ENCODE assay signal across 26 cellular contexts in genomic region chr20:50901301-50901700, GRCh38. TPM values are rescaled to one million over a fixed set of nuclear protein-coding genes. Genes with fewer than 3 reads are reported as not detected.
DNase-seq lines count a peak whose midpoint lies in the region; ATAC-seq, FAIRE-seq and TF ChIP-seq lines count a peak whose summit lies in the region.
"Had no signal": no experiment of that assay in that cellular context is flagged by ENCODE, and none has a peak within 500 bp of the region (broad histone marks: within the 10 kb centered on the region; RNA-seq: fewer than 3 reads in every experiment).

No MANE protein-coding gene starts in this region.

- RAD21 ChIA-PET in HCT116 (lab: Charles Lee; ENCODE audit: low non-redundant PET in 1 of 2, low total read pairs in 2 of 2, uncharacterized antibody in 2 of 2, unreplicated experiment in 2 of 2) = interaction anchor here in 1 of 2 experiments (0.7 kb wide), 1 partner anchor 28 kb away, joined by 3 read pairs; no protein-coding TSS in a partner anchor

- peaks cover 0 to 2% (median 0%) of the 10 kb centered on the region in 3 donors for H3K27me3 Mint-ChIP-seq in immature natural killer cell (ENCODE audit: low read depth in 3 of 3)
- H3K27me3 Mint-ChIP-seq: CD4-positive, CD25-positive, alpha-beta regulatory T cell had no signal

- no peaks in the 10 kb centered on the region for H3K9me2 ChIP-seq in HCT116 (ENCODE audit: insufficient read depth)

- H3K36me3 ChIP-seq in HepG2 (replicated peaks in 1 of 2; ENCODE audit: control insufficient read depth in 1 of 2, insufficient read depth in 2 of 2, low read length in 2 of 2) = peaks cover 19 to 70% of the 10 kb centered on the region in 2 experiments
- H3K36me3 ChIP-seq in right lobe of liver = peaks cover 0 to 32% (median 7%) of the 10 kb centered on the region in 4 donors
- peaks cover 30 to 52% of the 10 kb centered on the region in 2 experiments for H3K36me3 ChIP-seq in HCT116 (ENCODE audit: control insufficient read depth in 1 of 2, insufficient read depth in 2 of 2, low read length in 2 of 2)
- H3K36me3 ChIP-seq in esophagus muscularis mucosa = peaks cover 8 to 71% (median 40%) of the 10 kb centered on the region in 4 donors

- intact Hi-C loops in HepG2 (cut with micrococcal nuclease; ENCODE audit: unreplicated experiment) (no loop called here), right lobe of liver (cut with DNase I) (no loop called here), HCT116 (cut with micrococcal nuclease) (no loop called here), esophagus muscularis mucosa (cut with DNase I) (no loop called here)

- 98% methylated on average over 1 of the region's 1 CpG for WGBS in HepG2 (ENCODE audit: low lambda C conversion rate)
- WGBS in right lobe of liver (ENCODE audit: insufficient coverage, low coverage, low lambda C conversion rate, missing lambda C conversion rate) = 100% methylated on average over 1 of the region's 1 CpG
- WGBS in esophagus muscularis mucosa = 100% methylated on average over 1 of the region's 1 CpG

- TF ChIP-seq EP300 in HepG2 (IDR thresholded peaks at IDR 0.05; ENCODE audit: low read depth in 2 of 2, low read length in 2 of 2) (no peak), HepG2 (CRISPR knock-in tag; IDR thresholded peaks at IDR 0.05; ENCODE audit: borderline replicate concordance) (no peak), esophagus muscularis mucosa (IDR thresholded peaks at IDR 0.05) (no peak)

- POLR2A ChIA-PET in HepG2 (lab: Yijun Ruan, JAX) = interaction anchor here (0.7 kb wide), 1 partner anchor 28 kb away, joined by 5 read pairs; no protein-coding TSS in a partner anchor
- POLR2A ChIA-PET in HCT116 (lab: Charles Lee) = no interaction called here

- ATAC-seq in HepG2 (no peak), right lobe of liver (no peak), HCT116 (no peak)

- H3K4me3 ChIP-seq in HepG2 (replicated peaks in 1 of 3; ENCODE audit: insufficient read depth in 1 of 3, low read depth in 2 of 3, low read length in 3 of 3) = no peak overlapping the region
- no peak overlapping the region for H3K4me3 ChIP-seq in right lobe of liver
- H3K4me3 ChIP-seq in HCT116 (replicated peaks in 1 of 2; ENCODE audit: low read depth in 1 of 2, low read length in 2 of 2) = no peak overlapping the region
- no peak overlapping the region for H3K4me3 ChIP-seq in esophagus muscularis mucosa
- H3K4me3 ChIP-seq: BLaER1, GM23248 had no signal

- H4K20me1 ChIP-seq in HepG2 (ENCODE audit: insufficient read depth, low read length) (peaks cover 20% of the 10 kb centered on the region), HCT116 (ENCODE audit: insufficient read depth) (peaks cover 44% of the 10 kb centered on the region; the same call in 1 of the 2 replicates)

- TF ChIP-seq CTCF in HepG2 (CRISPR knock-in tag; IDR thresholded peaks at IDR 0.05) (no peak), right lobe of liver (IDR thresholded peaks at IDR 0.05) (no peak), HCT116 (IDR thresholded peaks at IDR 0.05 in 2 of 3, conservative IDR thresholded peaks at IDR 0.05 in 1 of 3; ENCODE audit: borderline replicate concordance in 1 of 3, insufficient read depth in 1 of 3, low read depth in 2 of 3, low read length in 2 of 3) (no peak), esophagus muscularis mucosa (IDR thresholded peaks at IDR 0.05) (no peak)

- BruUV-seq in HepG2 (replicated peaks; lab: Mats Ljungman, UMichigan) (no TSS peak), HCT116 (replicated peaks; lab: Mats Ljungman, UMichigan) (TSS peak; percentile 3)

- H3K27me3 ChIP-seq in HepG2 (ENCODE audit: control insufficient read depth in 1 of 2, insufficient read depth in 2 of 2, low read length in 2 of 2) (no peaks in the 10 kb centered on the region), right lobe of liver (no peaks in the 10 kb centered on the region), HCT116 (ENCODE audit: insufficient read depth, low read length) (no peaks in the 10 kb centered on the region), esophagus muscularis mucosa (no peaks in the 10 kb centered on the region)
- H3K27me3 ChIP-seq: BLaER1 had no signal

- peaks cover 36% of the 10 kb centered on the region for H3K79me2 ChIP-seq in HepG2 (ENCODE audit: insufficient read depth, low read length)
- peaks cover 99% of the 10 kb centered on the region for H3K79me2 ChIP-seq in HCT116 (ENCODE audit: insufficient read depth, low read length)

- peaks cover 0 to 16% (median 7%) of the 10 kb centered on the region in 3 donors for H3K36me3 Mint-ChIP-seq in immature natural killer cell

- no peak overlapping the region for H3K4me3 Mint-ChIP-seq in immature natural killer cell
- H3K4me3 Mint-ChIP-seq: HFFc6 had no signal

- H3K9me3 Mint-ChIP-seq in immature natural killer cell = no peaks in the 10 kb centered on the region
- H3K9me3 Mint-ChIP-seq: CD4-positive, CD25-positive, alpha-beta regulatory T cell; HFFc6 had no signal

- no peak for TF ChIP-seq RAD21 in HepG2 (CRISPR knock-in tag; IDR thresholded peaks at IDR 0.05)
- TF ChIP-seq RAD21 in HCT116 (IDR thresholded peaks at IDR 0.05; ENCODE audit: low read depth) = no peak

- peaks cover 7% of the 10 kb centered on the region for H3K4me1 ChIP-seq in HepG2 (ENCODE audit: insufficient read depth, low read length)
- peaks cover 0 to 4% (median 0%) of the 10 kb centered on the region in 4 donors for H3K4me1 ChIP-seq in right lobe of liver
- H3K4me1 ChIP-seq in HCT116 (ENCODE audit: control insufficient read depth in 1 of 2, insufficient read depth in 2 of 2, low read length in 2 of 2) = no peaks in the 10 kb centered on the region
- peaks cover 17 to 36% (median 26%) of the 10 kb centered on the region in 4 donors for H3K4me1 ChIP-seq in esophagus muscularis mucosa
- H3K4me1 ChIP-seq: BLaER1 had no signal

- H3K9ac ChIP-seq in HepG2 (ENCODE audit: insufficient read depth, low read depth, low read length) (no peak overlapping the region), HCT116 (ENCODE audit: low read length) (no peak overlapping the region)
- H3K9ac ChIP-seq: BLaER1, GM23248 had no signal

- in situ Hi-C loops in HepG2 (cut with HindIII; ENCODE audit: extremely low pct_ligation_motif_present, low pct_unique_long_range_greater_than_20kb) = no loop called here

- H3K4me1 Mint-ChIP-seq in immature natural killer cell = peaks cover 42 to 59% of the 10 kb centered on the region in 2 donors

- FAIRE-seq in HepG2 (lab: Jason Lieb, UNC) = no peak
- FAIRE-seq: A204.1, G401.6, RCC 7860 had no signal

- H3K27ac ChIP-seq in HepG2 (ENCODE audit: extremely low read length, insufficient read depth, low read length) (no peak overlapping the region), right lobe of liver (no peak overlapping the region), HCT116 (ENCODE audit: low read depth, low read length) (no peak overlapping the region), esophagus muscularis mucosa (replicated peaks in 1 of 4) (no peak overlapping the region)
- H3K27ac ChIP-seq: BLaER1, GM23248 had no signal

- H3K9me3 ChIP-seq in HepG2 (ENCODE audit: low read length) = no peaks in the 10 kb centered on the region
- H3K9me3 ChIP-seq in right lobe of liver = no peaks in the 10 kb centered on the region
- H3K9me3 ChIP-seq in HCT116 (ENCODE audit: control insufficient read depth in 1 of 2, insufficient read depth in 1 of 2, low read depth in 1 of 2, low read length in 2 of 2) = no peaks in the 10 kb centered on the region
- no peaks in the 10 kb centered on the region for H3K9me3 ChIP-seq in esophagus muscularis mucosa
- H3K9me3 ChIP-seq: BLaER1, Caco-2 had no signal

- H2AFZ ChIP-seq in HepG2 (ENCODE audit: low read length) = no peak overlapping the region
- no peak overlapping the region for H2AFZ ChIP-seq in HCT116 (ENCODE audit: low read depth, low read length, poor library complexity, severe bottlenecking)
- H2AFZ ChIP-seq: GM23248 had no signal

- H3K4me2 ChIP-seq in HepG2 (ENCODE audit: low read depth, low read length) (no peak overlapping the region), HCT116 (ENCODE audit: low read length) (no peak overlapping the region)
- H3K4me2 ChIP-seq: BLaER1 had no signal

- no peak for TF ChIP-seq POLR2A in HepG2 (IDR thresholded peaks at IDR 0.05; ENCODE audit: insufficient read depth in 1 of 2, low read depth in 2 of 2, low read length in 2 of 2)
- no peak for TF ChIP-seq POLR2A in right lobe of liver (IDR thresholded peaks at IDR 0.05)
- no peak for TF ChIP-seq POLR2A in HCT116 (IDR thresholded peaks at IDR 0.05; ENCODE audit: borderline replicate concordance, extremely low read depth, insufficient read depth, insufficient read length)
- no peak for TF ChIP-seq POLR2A in esophagus muscularis mucosa (IDR thresholded peaks at IDR 0.05; ENCODE audit: low read depth)

- peak overlapping the region in 4 of 6 donors; percentile 9 to 68 (median 47) for H3K27ac Mint-ChIP-seq in immature natural killer cell
- H3K27ac Mint-ChIP-seq: HFFc6 had no signal

- DNase-seq in HepG2 (ENCODE audit: low spot score) (no peak), right lobe of liver (no peak), HCT116 (ENCODE audit: low read depth, low spot score) (no peak), immature natural killer cell (no peak), globus pallidus (ENCODE audit: low spot score) (no peak), esophagus muscularis mucosa (ENCODE audit: extremely low spot score) (no peak), T-helper 1 cell (no peak)
- DNase-seq: Caco-2; CD4-positive, CD25-positive, alpha-beta regulatory T cell; GM23248; H7; HFFc6; KBM-7; MV-4-11; NCI-H1105; NCI-H1436 treated with DMSO at 0.1 percent for 48 hours; NCI-H1930; NCI-H2107; NCI-H446; NCI-H524 treated with DMSO at 0.1 percent for 48 hours; NCI-H774; SIG-M5 had no signal

- CTCF ChIA-PET in HepG2 (lab: Yijun Ruan, JAX; ENCODE audit: low intra/inter-chr PET ratio, low total read pairs) = no interaction called here
- CTCF ChIA-PET in HCT116 (lab: Charles Lee) = no interaction called here

RNA-seq across cellular contexts. Expression of gene ADNP, which starts 29.9 kb away (rescaled TPM):
- total RNA-seq in HepG2 (2016; rRNA removed; fragmentation: Illumina TruSeq; extraction: Trizol) (21.5 and 60.7 TPM in 2 replicates), right lobe of liver (10 to 100 TPM; 19.8 to 25.9 (median 23.1) TPM), HCT116 (2021; ENCODE audit: unreplicated experiment) (85.9 TPM), esophagus muscularis mucosa (10 to 100 TPM; 39.1 to 59.8 (median 48.2) TPM)
- 3.6 and 4.4 TPM in 2 replicates for total RNA-seq in HepG2 (2016; cell fraction: cytosol; rRNA removed; fragmentation: Illumina TruSeq; extraction: Trizol; ENCODE audit: low read depth)
- total RNA-seq in HepG2 (2016; cell fraction: insoluble cytoplasmic fraction; rRNA removed; fragmentation: Illumina TruSeq; extraction: Trizol) = 17.8 and 59.9 TPM in 2 replicates
- total RNA-seq in HepG2 (2016; cell fraction: membrane; rRNA removed; fragmentation: Illumina TruSeq; extraction: Trizol) = 20.1 and 20.5 TPM in 2 replicates
- total RNA-seq in HepG2 (2016; cell fraction: nucleus; rRNA removed; fragmentation: Illumina TruSeq; extraction: Trizol) = 51.3 and 55.1 TPM in 2 replicates
- polyA plus RNA-seq in HepG2 (2011; rRNA removed) (21.0 and 22.3 TPM in 2 replicates), immature natural killer cell (1 to 10 TPM; 3.0 to 8.4 (median 3.8) TPM)
- polyA plus RNA-seq in HepG2 (2011; cell fraction: cytosol; rRNA removed) = 11.3 and 19.3 TPM in 2 replicates
- 30.4 and 32.5 TPM in 2 replicates for polyA plus RNA-seq in HepG2 (2011; cell fraction: nucleus; rRNA removed)
- polyA plus RNA-seq in HepG2 (2012) = 45.9 and 50.4 TPM in 2 replicates
- polyA plus RNA-seq in HepG2 (2016; cell fraction: cytosol; fragmentation: Illumina TruSeq; extraction: Trizol; ENCODE audit: low read depth) = 2.9 and 3.3 TPM in 2 replicates
- 57.9 and 63.1 TPM in 2 replicates for polyA plus RNA-seq in HepG2 (2016; cell fraction: insoluble cytoplasmic fraction; fragmentation: Illumina TruSeq; extraction: Trizol; ENCODE audit: low read depth)
- 8.8 and 9.4 TPM in 2 replicates for polyA plus RNA-seq in HepG2 (2016; cell fraction: membrane; fragmentation: Illumina TruSeq; extraction: Trizol; ENCODE audit: low read depth)
- polyA plus RNA-seq in HepG2 (2016; cell fraction: nucleus; fragmentation: Illumina TruSeq; extraction: Trizol; ENCODE audit: insufficient read depth, low read depth) = 78.5 and 79.2 TPM in 2 replicates
- 22.3 and 32.8 TPM in 2 replicates for polyA minus RNA-seq in HepG2 (2011; rRNA and poly(A)+ RNA removed; ENCODE audit: low replicate concordance)
- 29.7 and 42.9 TPM in 2 replicates for polyA minus RNA-seq in HepG2 (2011; cell fraction: cytosol; rRNA and poly(A)+ RNA removed)
- 74.0 and 91.4 TPM in 2 replicates for polyA minus RNA-seq in HepG2 (2011; cell fraction: nucleus; rRNA and poly(A)+ RNA removed)
- 34.3 and 46.9 TPM in 2 replicates for polyA plus RNA-seq in HCT116 (2012)

RNA-seq across cellular contexts. Expression of gene DPM1, which starts 57.0 kb away (rescaled TPM):
- total RNA-seq in HepG2 (2016; rRNA removed; fragmentation: Illumina TruSeq; extraction: Trizol) (161 and 187 TPM in 2 replicates), right lobe of liver (10 to 100 TPM; 16.6 to 40.4 (median 21.2) TPM), HCT116 (2021; ENCODE audit: unreplicated experiment) (65.5 TPM), esophagus muscularis mucosa (10 to 100 TPM; 33.6 to 56.3 (median 41.7) TPM)
- total RNA-seq in HepG2 (2016; cell fraction: cytosol; rRNA removed; fragmentation: Illumina TruSeq; extraction: Trizol; ENCODE audit: low read depth) = 32.3 and 33.7 TPM in 2 replicates
- 167 and 188 TPM in 2 replicates for total RNA-seq in HepG2 (2016; cell fraction: insoluble cytoplasmic fraction; rRNA removed; fragmentation: Illumina TruSeq; extraction: Trizol)
- 30.4 and 39.3 TPM in 2 replicates for total RNA-seq in HepG2 (2016; cell fraction: membrane; rRNA removed; fragmentation: Illumina TruSeq; extraction: Trizol)
- 102 and 109 TPM in 2 replicates for total RNA-seq in HepG2 (2016; cell fraction: nucleus; rRNA removed; fragmentation: Illumina TruSeq; extraction: Trizol)
- polyA plus RNA-seq in HepG2 (2011; rRNA removed) (75.7 and 83.2 TPM in 2 replicates), immature natural killer cell (10 to 100 TPM; 46.6 to 61.8 (median 52.8) TPM)
- polyA plus RNA-seq in HepG2 (2011; cell fraction: cytosol; rRNA removed) = 67.0 and 87.1 TPM in 2 replicates
- polyA plus RNA-seq in HepG2 (2011; cell fraction: nucleus; rRNA removed) = 40.6 and 43.3 TPM in 2 replicates
- 92.8 and 103 TPM in 2 replicates for polyA plus RNA-seq in HepG2 (2012)
- polyA plus RNA-seq in HepG2 (2016; cell fraction: cytosol; fragmentation: Illumina TruSeq; extraction: Trizol; ENCODE audit: low read depth) = 19.8 and 20.9 TPM in 2 replicates
- polyA plus RNA-seq in HepG2 (2016; cell fraction: insoluble cytoplasmic fraction; fragmentation: Illumina TruSeq; extraction: Trizol; ENCODE audit: low read depth) = 215 and 249 TPM in 2 replicates
- 27.9 and 30.1 TPM in 2 replicates for polyA plus RNA-seq in HepG2 (2016; cell fraction: membrane; fragmentation: Illumina TruSeq; extraction: Trizol; ENCODE audit: low read depth)
- 177 and 193 TPM in 2 replicates for polyA plus RNA-seq in HepG2 (2016; cell fraction: nucleus; fragmentation: Illumina TruSeq; extraction: Trizol; ENCODE audit: insufficient read depth, low read depth)
- 23.1 and 28.4 TPM in 2 replicates for polyA minus RNA-seq in HepG2 (2011; rRNA and poly(A)+ RNA removed; ENCODE audit: low replicate concordance)
- polyA minus RNA-seq in HepG2 (2011; cell fraction: cytosol; rRNA and poly(A)+ RNA removed) = 38.3 and 41.9 TPM in 2 replicates
- 49.6 and 51.1 TPM in 2 replicates for polyA minus RNA-seq in HepG2 (2011; cell fraction: nucleus; rRNA and poly(A)+ RNA removed)
- 34.6 and 52.8 TPM in 2 replicates for polyA plus RNA-seq in HCT116 (2012)

RNA-seq across cellular contexts. Expression of gene MOCS3, which starts 57.3 kb away (rescaled TPM):
- total RNA-seq in HepG2 (2016; rRNA removed; fragmentation: Illumina TruSeq; extraction: Trizol) (8.4 and 9.7 TPM in 2 replicates), right lobe of liver (1 to 10 TPM; 2.3 to 3.2 (median 2.7) TPM), HCT116 (2021; ENCODE audit: unreplicated experiment) (6.4 TPM), esophagus muscularis mucosa (1 to 10 TPM; 2.9 to 6.2 (median 4.2) TPM)
- total RNA-seq in HepG2 (2016; cell fraction: cytosol; rRNA removed; fragmentation: Illumina TruSeq; extraction: Trizol; ENCODE audit: low read depth) = 1.2 and 1.3 TPM in 2 replicates
- 7.8 and 8.8 TPM in 2 replicates for total RNA-seq in HepG2 (2016; cell fraction: insoluble cytoplasmic fraction; rRNA removed; fragmentation: Illumina TruSeq; extraction: Trizol)
- 3.7 and 4.2 TPM in 2 replicates for total RNA-seq in HepG2 (2016; cell fraction: membrane; rRNA removed; fragmentation: Illumina TruSeq; extraction: Trizol)
- 5.4 and 5.7 TPM in 2 replicates for total RNA-seq in HepG2 (2016; cell fraction: nucleus; rRNA removed; fragmentation: Illumina TruSeq; extraction: Trizol)
- polyA plus RNA-seq in HepG2 (2011; rRNA removed) (3.7 and 4.1 TPM in 2 replicates), immature natural killer cell (1 to 10 TPM; 2.9 to 3.7 (median 3.1) TPM)
- polyA plus RNA-seq in HepG2 (2011; cell fraction: cytosol; rRNA removed) = 4.0 and 4.1 TPM in 2 replicates
- polyA plus RNA-seq in HepG2 (2011; cell fraction: nucleus; rRNA removed) = 2.9 and 3.2 TPM in 2 replicates
- polyA plus RNA-seq in HepG2 (2012) = 2.7 and 3.3 TPM in 2 replicates
- 0.53 and 0.58 TPM in 2 replicates for polyA plus RNA-seq in HepG2 (2016; cell fraction: cytosol; fragmentation: Illumina TruSeq; extraction: Trizol; ENCODE audit: low read depth)
- polyA plus RNA-seq in HepG2 (2016; cell fraction: insoluble cytoplasmic fraction; fragmentation: Illumina TruSeq; extraction: Trizol; ENCODE audit: low read depth) = 7.8 and 8.0 TPM in 2 replicates
- polyA plus RNA-seq in HepG2 (2016; cell fraction: membrane; fragmentation: Illumina TruSeq; extraction: Trizol; ENCODE audit: low read depth) = 1.7 and 2.1 TPM in 2 replicates
- polyA plus RNA-seq in HepG2 (2016; cell fraction: nucleus; fragmentation: Illumina TruSeq; extraction: Trizol; ENCODE audit: insufficient read depth, low read depth) = 4.3 and 4.4 TPM in 2 replicates
- polyA minus RNA-seq in HepG2 (2011; rRNA and poly(A)+ RNA removed; ENCODE audit: low replicate concordance) = 14.6 and 20.7 TPM in 2 replicates
- 6.3 and 6.7 TPM in 2 replicates for polyA minus RNA-seq in HepG2 (2011; cell fraction: cytosol; rRNA and poly(A)+ RNA removed)
- polyA minus RNA-seq in HepG2 (2011; cell fraction: nucleus; rRNA and poly(A)+ RNA removed) = 12.4 and 13.6 TPM in 2 replicates
- polyA plus RNA-seq in HCT116 (2012) = 2.9 and 3.4 TPM in 2 replicates
